ENCODE assay signal across 16 cellular contexts in the genomic region with DNA sequence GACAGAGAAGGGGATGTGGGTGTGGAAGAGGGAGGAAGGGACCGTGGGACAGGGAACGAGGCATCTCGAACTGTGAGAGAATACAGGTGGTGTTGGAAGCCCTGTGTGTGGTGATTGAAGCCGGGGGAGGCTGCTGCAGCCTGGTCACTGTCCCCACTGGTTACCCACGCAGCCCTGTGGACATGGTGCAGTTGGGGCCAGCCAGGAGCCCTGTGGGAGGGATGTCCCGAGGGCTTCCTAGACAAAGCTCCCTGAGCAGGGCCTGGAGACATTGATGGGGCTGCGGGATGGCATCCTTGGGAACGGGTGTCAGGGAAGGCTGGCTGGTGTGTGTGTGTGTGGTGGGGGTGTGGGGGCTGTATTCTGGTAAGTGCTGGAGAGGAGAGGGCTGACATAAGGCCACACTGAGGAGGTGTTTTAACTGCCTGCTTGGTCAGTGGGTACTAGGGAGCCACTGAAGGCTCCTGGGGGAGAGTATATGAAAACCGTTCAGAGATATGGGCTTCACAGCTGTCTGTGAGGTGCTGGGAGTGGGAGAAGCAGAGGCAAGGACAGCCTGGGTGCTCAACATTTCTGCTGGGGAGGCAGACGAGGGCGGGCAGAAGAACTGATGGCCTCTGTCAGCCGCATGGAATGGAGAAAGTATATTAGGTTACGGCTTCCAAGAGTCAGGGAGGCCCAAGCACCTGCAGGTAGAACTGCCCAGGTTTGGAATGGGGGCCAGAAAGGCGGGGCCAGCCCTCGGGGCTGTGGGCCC. TPM values are rescaled to one million over a fixed set of nuclear protein-coding genes. Genes with fewer than 3 reads are reported as not detected.
DNase-seq lines count a peak whose midpoint lies in the region; ATAC-seq, FAIRE-seq and TF ChIP-seq lines count a peak whose summit lies in the region.
"Had no signal": no experiment of that assay in that cellular context is flagged by ENCODE, and none has a peak within 500 bp of the region (broad histone marks: within the 10 kb centered on the region; RNA-seq: fewer than 3 reads in every experiment).

No MANE protein-coding gene starts in this region.

- H3K79me2 ChIP-seq in osteoblast (ENCODE audit: insufficient read depth, low read length) (no peaks in the 10 kb centered on the region), GM23248 (ENCODE audit: insufficient read depth) (no peaks in the 10 kb centered on the region)

- peaks cover 11% of the 10 kb centered on the region; the same call in 1 of the 2 replicates for H3F3A ChIP-seq in GM23248 (ENCODE audit: insufficient read depth)

- H2AFZ ChIP-seq in osteoblast (ENCODE audit: low read length): no peak overlapping the region
- H2AFZ ChIP-seq in GM23248: no peak overlapping the region

- H3K4me1 ChIP-seq in A549: peaks cover 12% of the 10 kb centered on the region; the same call in 2 of the 3 replicates
- peaks cover 0 to 94% (median 53%) of the 10 kb centered on the region in 12 donors for H3K4me1 ChIP-seq in heart left ventricle
- H3K4me1 ChIP-seq in osteoblast (ENCODE audit: insufficient read depth, low read length): peaks cover 17% of the 10 kb centered on the region
- H3K4me1 ChIP-seq in GM23248 (ENCODE audit: insufficient read depth): peaks cover 10% of the 10 kb centered on the region; the same call in 1 of the 2 replicates

- no peak for TF ChIP-seq RAD21 in A549 (conservative IDR thresholded peaks at IDR 0.05 in 1 of 2, IDR thresholded peaks at IDR 0.05 in 1 of 2)

- H3K9ac ChIP-seq in GM23248: no peak overlapping the region

- H3K27me3 ChIP-seq in heart left ventricle (no peaks in the 10 kb centered on the region), osteoblast (ENCODE audit: insufficient read depth, low read length) (no peaks in the 10 kb centered on the region), GM23248 (replicated peaks; ENCODE audit: insufficient read depth) (no peaks in the 10 kb centered on the region)
- H3K27me3 ChIP-seq: vagina had no signal

- 83% methylated on average over 15 of the region's 15 CpGs for WGBS in A549 (ENCODE audit: missing lambda C conversion rate)
- 61 to 66% (median 64%) methylated on average over 15 of the region's 15 CpGs for WGBS in heart left ventricle, 4 donors
- WGBS in GM23248 (ENCODE audit: low coverage in 1 of 2, low lambda C conversion rate in 2 of 2, missing lambda C conversion rate in 2 of 2), 2 experiments: 62 to 65% methylated on average over 15 of the region's 15 CpGs

- no peak for FAIRE-seq in A549 (lab: Jason Lieb, UNC)
- FAIRE-seq: GM12878, small intestine had no signal

- H3K4me2 ChIP-seq in A549 (no peak overlapping the region), osteoblast (ENCODE audit: insufficient read depth, low read length) (no peak overlapping the region), GM23248 (ENCODE audit: unreplicated experiment) (no peak overlapping the region)

- no peak for TF ChIP-seq EP300 in A549 (IDR thresholded peaks at IDR 0.05)

- no peak for TF ChIP-seq CTCF in A549 (IDR thresholded peaks at IDR 0.05)
- no peak for TF ChIP-seq CTCF in VCaP (conservative IDR thresholded peaks at IDR 0.05)
- TF ChIP-seq CTCF in heart left ventricle (IDR thresholded peaks at IDR 0.05): no peak
- TF ChIP-seq CTCF in osteoblast (IDR thresholded peaks at IDR 0.05; ENCODE audit: extremely low read depth, low read depth, low read length): no peak

- no peaks in the 10 kb centered on the region for H3K9me2 ChIP-seq in GM23248 (ENCODE audit: insufficient read depth)

- POLR2A ChIA-PET in A549 (lab: Yijun Ruan, JAX): no interaction called here

- H3K27ac ChIP-seq in A549 (no peak overlapping the region), VCaP (peak overlapping the region; percentile 99), heart left ventricle (peak overlapping the region in 11 of 12 donors; percentile 27 to 99 (median 88)), osteoblast (ENCODE audit: low read depth, low read length) (no peak overlapping the region), GM23248 (no peak overlapping the region)
- H3K27ac ChIP-seq: vagina had no signal

- H3K36me3 ChIP-seq in heart left ventricle: no peaks in the 10 kb centered on the region
- H3K36me3 ChIP-seq in osteoblast (ENCODE audit: insufficient read depth, low read length): no peaks in the 10 kb centered on the region
- no peaks in the 10 kb centered on the region for H3K36me3 ChIP-seq in GM23248 (ENCODE audit: low read depth)
- H3K36me3 ChIP-seq: vagina had no signal

- no peak for TF ChIP-seq POLR2A in A549 (IDR thresholded peaks at IDR 0.05; ENCODE audit: low read length)
- TF ChIP-seq POLR2A in heart left ventricle (IDR thresholded peaks at IDR 0.05): no peak

- in situ Hi-C loops in GM23248 (cut with MboI): no loop called here

- intact Hi-C loops in heart left ventricle (cut with DNase I): no loop called here

- DNase-seq in A549 (ENCODE audit: low read depth in 1 of 2, low spot score in 1 of 2) (no peak), heart left ventricle (peak in 3 of 5 donors; percentile 5 to 54 (median 20)), osteoblast (ENCODE audit: insufficient read length, low spot score, missing footprints) (peak; percentile 69), GM23248 (no peak)
- DNase-seq in stimulated activated CD8-positive, alpha-beta memory T cell treated with anti-CD3 and anti-CD28 coated beads, Interleukin-4, amount 100 ng/mL, for 48 hours: no peak
- no peak for DNase-seq in stimulated activated CD4-positive, alpha-beta T cell treated with anti-CD3 and anti-CD28 coated beads, Interleukin-4, amount 100 ng/mL, for 4 hours
- no peak for DNase-seq in stimulated activated CD4-positive, alpha-beta T cell treated with anti-CD3 and anti-CD28 coated beads, Interleukin-4, amount 100 ng/mL, for 1 hour
- DNase-seq: amygdala; KBM-7; NCI-H1092; NCI-H2171; small intestine; stimulated activated naive CD8-positive, alpha-beta T cell treated with anti-CD3 and anti-CD28 coated beads, Interleukin-15, amount 100 ng/mL, for 72 hours had no signal

- no peak overlapping the region for H3K4me3 ChIP-seq in A549
- no peak overlapping the region for H3K4me3 ChIP-seq in heart left ventricle
- H3K4me3 ChIP-seq in osteoblast (ENCODE audit: insufficient read depth, low read length): no peak overlapping the region
- no peak overlapping the region for H3K4me3 ChIP-seq in GM23248
- H3K4me3 ChIP-seq: GM12878, vagina had no signal

- H3K9me3 ChIP-seq in A549: no peaks in the 10 kb centered on the region
- H3K9me3 ChIP-seq in heart left ventricle: no peaks in the 10 kb centered on the region
- H3K9me3 ChIP-seq in osteoblast (ENCODE audit: low read depth, low read length): no peaks in the 10 kb centered on the region
- no peaks in the 10 kb centered on the region for H3K9me3 ChIP-seq in GM23248 (ENCODE audit: low read depth)
- H3K9me3 ChIP-seq: vagina had no signal

- H4K20me1 ChIP-seq in osteoblast (ENCODE audit: insufficient read depth, low read length) (no peaks in the 10 kb centered on the region), GM23248 (ENCODE audit: insufficient read depth) (no peaks in the 10 kb centered on the region)

- ATAC-seq in A549 (no peak), heart left ventricle (no peak)
- ATAC-seq: stimulated activated naive CD8-positive, alpha-beta T cell treated with anti-CD3 and anti-CD28 coated beads, Interleukin-15, amount 100 ng/mL, for 72 hours had no signal

- CTCF ChIA-PET in A549 (lab: Yijun Ruan, JAX): interaction anchor here (0.8 kb wide), 1 partner anchor 21 kb away, joined by 3 read pairs; no protein-coding TSS in a partner anchor

TF ChIP-seq in A549, 52 proteins besides CTCF, POLR2A, EP300 and RAD21:
- no peak for TF ChIP-seq ZSCAN20 (CRISPR knock-in tag; IDR thresholded peaks at IDR 0.05)
- TF ChIP-seq ZFP36 (IDR thresholded peaks at IDR 0.05; ENCODE audit: borderline replicate concordance, partially characterized antibody): peak; percentile 2

RNA-seq across cellular contexts. Expression of a gene that starts 20.0 kb away (rescaled TPM):
- polyA plus RNA-seq in A549 (2011; rRNA removed) (2.1 and 2.6 TPM in 2 replicates), A549 (2017; fragmentation: RNase III; extraction: RNeasy Plus Mini Kit Qiagen cat#74134 plus additional on column Dnase treatment) (6.7 to 7.1 TPM (median 7.1 TPM) in 3 replicates), heart left ventricle (10 to 100 TPM; 29.4 to 97.5 TPM), GM23248 (2016; fragmentation: Nextera tagmentation; extraction: Ambion mirVana) (not detected in 2 replicates)
- polyA plus RNA-seq in A549 (2012; cell fraction: cytosol; rRNA removed): 6.6 and 7.5 TPM in 2 replicates
- 24.3 and 32.3 TPM in 2 replicates for polyA plus RNA-seq in A549 (2012; cell fraction: nucleus; rRNA removed)
- polyA minus RNA-seq in A549 (2011; rRNA and poly(A)+ RNA removed): 3.1 and 3.5 TPM in 2 replicates
- total RNA-seq in heart left ventricle (100 to 1,000 TPM; 107 to 206 (median 129) TPM), osteoblast (not detected in 2 replicates)
- not detected in 2 replicates for total RNA-seq in GM23248 (2014; rRNA removed; shearing (Covaris generic))
- polyA plus RNA-seq: GM12878 had no signal

Comparison
In these comparisons a context has a peak if more than half of its experiments do, and no peak if none do; other contexts are left out.
1. DNase-seq: peak in heart left ventricle (3 of 5) and osteoblast (single experiment); none in A549 (0 of 2), stimulated activated CD8-positive, alpha-beta memory T cell treated with anti-CD3 and anti-CD28 coated beads, Interleukin-4, amount 100 ng/mL, for 48 hours (single experiment), GM23248 (single experiment), stimulated activated CD4-positive, alpha-beta T cell treated with anti-CD3 and anti-CD28 coated beads, Interleukin-4, amount 100 ng/mL, for 4 hours (0 of 2) and stimulated activated CD4-positive, alpha-beta T cell treated with anti-CD3 and anti-CD28 coated beads, Interleukin-4, amount 100 ng/mL, for 1 hour (single experiment).
2. H3K27ac ChIP-seq: peak in VCaP (single experiment) and heart left ventricle (11 of 12); none in A549 (0 of 2), osteoblast (single experiment) and GM23248 (single experiment).
3. RNA of a gene that starts 20.0 kb away (total RNA-seq): 107 to 206 TPM in heart left ventricle; not detected in osteoblast and not detected in GM23248; every median in the first group is over 100 times any median in the second.